Comparison of ENCODE assay signal across 8 cellular contexts in the genomic region with DNA sequence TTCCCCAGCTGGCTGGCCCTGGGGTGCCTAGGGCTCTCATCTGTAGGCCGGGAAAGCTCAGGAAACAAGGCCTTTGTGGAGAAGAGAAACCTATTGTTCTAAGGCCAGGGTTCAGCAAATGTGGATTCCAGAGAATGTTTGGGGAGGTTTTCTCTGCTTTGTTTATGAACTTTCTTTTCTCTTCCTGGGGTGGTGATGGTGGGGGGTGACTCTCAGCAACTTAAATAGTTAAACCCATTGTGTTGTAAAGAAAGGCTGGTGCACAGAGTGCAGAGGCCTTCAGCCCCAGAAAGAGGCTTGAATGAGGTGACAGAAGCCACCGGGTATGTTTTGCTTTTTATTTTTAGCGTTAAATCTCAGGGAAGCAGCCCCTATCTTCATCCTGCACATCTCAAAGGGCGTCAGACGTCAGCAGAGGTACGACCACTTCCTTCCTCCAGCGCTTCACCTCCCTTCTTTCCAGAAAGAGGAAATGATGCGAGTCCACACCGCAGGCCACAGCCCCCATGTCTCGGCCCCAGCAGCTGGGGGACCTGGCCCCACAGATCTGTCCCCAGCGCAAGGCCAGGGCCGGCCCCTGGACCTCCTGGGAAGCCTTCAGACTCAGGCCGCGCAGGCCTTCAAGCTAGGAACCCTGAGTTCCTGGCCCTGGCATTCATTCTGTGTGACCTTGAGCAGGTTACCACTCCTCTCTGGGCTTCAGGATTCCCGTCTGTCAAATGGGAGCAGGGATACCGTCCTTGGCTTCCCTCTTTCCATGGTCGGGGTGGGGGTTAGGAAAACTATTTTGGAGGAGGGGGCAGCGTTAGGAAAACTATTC.
DNase-seq lines count a peak whose midpoint lies in the region; ATAC-seq lines count a peak whose summit lies in the region.

No MANE protein-coding gene starts in this region.

- peak overlapping the region; percentile 67 for H3K4me3 ChIP-seq in iPS-15b (ENCODE audit: low read depth, low read length)

- peaks cover 9% of the 10 kb centered on the region for H3K4me1 ChIP-seq in iPS-15b (ENCODE audit: control insufficient read depth, insufficient read depth, low read length)

- peak overlapping the region; percentile 47 for H3K9ac ChIP-seq in iPS-15b (ENCODE audit: low read depth, low read length)

- no peaks in the 10 kb centered on the region for H3K9me3 ChIP-seq in iPS-15b (ENCODE audit: control insufficient read depth, insufficient read depth, low read length)

- peaks cover 15% of the 10 kb centered on the region for H3K27me3 ChIP-seq in iPS-15b (ENCODE audit: control insufficient read depth, insufficient read depth, low read length)

- DNase-seq in OCI-M2 (lab: John Stamatoyannopoulos, UW; ENCODE audit: unreplicated experiment) (peak; percentile 63), cerebellar cortex (ENCODE audit: low spot score) (no peak), NCI-H2029 (lab: John Stamatoyannopoulos, UW) (no peak), NCI-H524 treated with DMSO at 0.1 percent for 48 hours (lab: John Stamatoyannopoulos, UW) (no peak)
- peak; percentile 89 for DNase-seq in activated effector memory CD4-positive, alpha-beta T cell treated with anti-CD3 and anti-CD28 coated beads, Interleukin-2, amount 50 U/mL, for 16 hours
- DNase-seq in stimulated activated CD4-positive, alpha-beta T cell treated with anti-CD3 and anti-CD28 coated beads, Interleukin-15, amount 100 ng/mL, for 48 hours (ENCODE audit: low read depth in 2 of 2), result peak; percentile 44

- peak; percentile 41 for ATAC-seq in GM21723 (IDR thresholded peaks at IDR 0.05; ENCODE audit: unreplicated experiment)

- H3K36me3 ChIP-seq in iPS-15b (ENCODE audit: control insufficient read depth, insufficient read depth, low read length), result no peaks in the 10 kb centered on the region

Comparison
In these comparisons a context has a peak if more than half of its experiments do, and no peak if none do; other contexts are left out.
1. DNase-seq: peak in OCI-M2 (single experiment), activated effector memory CD4-positive, alpha-beta T cell treated with anti-CD3 and anti-CD28 coated beads, Interleukin-2, amount 50 U/mL, for 16 hours (single experiment) and stimulated activated CD4-positive, alpha-beta T cell treated with anti-CD3 and anti-CD28 coated beads, Interleukin-15, amount 100 ng/mL, for 48 hours (2 of 2); none in cerebellar cortex (single experiment), NCI-H2029 (single experiment) and NCI-H524 treated with DMSO at 0.1 percent for 48 hours (single experiment).